Comparison of ENCODE assay signal across 10 cellular contexts in genomic region chr16:2007081-2007836, GRCh38. TPM values are rescaled to one million over a fixed set of nuclear protein-coding genes. Genes with fewer than 3 reads are reported as not detected.
A peak's percentile ranks its signal among the peaks of the same experiment; 100 is the strongest.
DNase-seq lines count a peak whose midpoint lies in the region; TF ChIP-seq lines count a peak whose summit lies in the region.
"Had no signal": no experiment of that assay in that cellular context is flagged by ENCODE, and none has a peak within 500 bp of the region (broad histone marks: within the 10 kb centered on the region; RNA-seq: fewer than 3 reads in every experiment).

No MANE protein-coding gene starts in this region.

- H3K36me3 ChIP-seq in OCI-LY3 (replicated peaks; ENCODE audit: low read depth, low read length): peaks cover 23% of the 10 kb centered on the region
- H3K36me3 ChIP-seq in endocrine pancreas (ENCODE audit: control insufficient read depth, insufficient read depth, low read length): no peaks in the 10 kb centered on the region

- H3K4me1 ChIP-seq in OCI-LY3 (ENCODE audit: low read length): peaks cover 29% of the 10 kb centered on the region
- H3K4me1 ChIP-seq in endocrine pancreas (ENCODE audit: control insufficient read depth, insufficient read depth, low read length): peaks cover 5% of the 10 kb centered on the region

- peaks cover 60% of the 10 kb centered on the region for H4K20me1 ChIP-seq in OCI-LY3 (ENCODE audit: insufficient read depth, low read length)

- H3K4me2 ChIP-seq in OCI-LY3 (ENCODE audit: low read length): peak overlapping the region; percentile 99

- H3K27ac ChIP-seq in OCI-LY3 (ENCODE audit: low read length): no peak overlapping the region

- no peak for TF ChIP-seq POLR2A in erythroblast (IDR thresholded peaks at IDR 0.05; ENCODE audit: low read length)

- TF ChIP-seq CTCF in OCI-LY3 (IDR thresholded peaks at IDR 0.05; ENCODE audit: low read depth, low read length) (no peak), progenitor cell of endocrine pancreas (IDR thresholded peaks at IDR 0.05; ENCODE audit: unreplicated experiment) (no peak)

- peak overlapping the region; percentile 50 for H3K27ac Mint-ChIP-seq in progenitor cell of endocrine pancreas

- H3K27me3 Mint-ChIP-seq in progenitor cell of endocrine pancreas: no peaks in the 10 kb centered on the region

- H3K36me3 Mint-ChIP-seq in progenitor cell of endocrine pancreas (ENCODE audit: insufficient read depth): peaks cover 2% of the 10 kb centered on the region

- H2AFZ ChIP-seq in OCI-LY3 (ENCODE audit: low read depth, low read length): no peak overlapping the region

- peak overlapping the region; percentile 72 for H3K4me3 Mint-ChIP-seq in progenitor cell of endocrine pancreas (ENCODE audit: low read depth)

- H3K9ac ChIP-seq in OCI-LY3 (ENCODE audit: low read length): no peak overlapping the region
- peak overlapping the region; percentile 14 for H3K9ac ChIP-seq in endocrine pancreas (ENCODE audit: control insufficient read depth, insufficient read depth, low read length)

- peaks cover 80% of the 10 kb centered on the region for H3K79me2 ChIP-seq in OCI-LY3 (ENCODE audit: low read length)

- H3K9me3 Mint-ChIP-seq in progenitor cell of endocrine pancreas (ENCODE audit: low read depth): no peaks in the 10 kb centered on the region

- H3K9me3 ChIP-seq in OCI-LY3 (ENCODE audit: insufficient read depth, low read length) (no peaks in the 10 kb centered on the region), endocrine pancreas (ENCODE audit: control insufficient read depth, low read length) (no peaks in the 10 kb centered on the region)

- H3K27me3 ChIP-seq in OCI-LY3 (ENCODE audit: low read depth, low read length): no peaks in the 10 kb centered on the region
- no peaks in the 10 kb centered on the region for H3K27me3 ChIP-seq in endocrine pancreas (ENCODE audit: control insufficient read depth, insufficient read depth, low read length)
- H3K27me3 ChIP-seq: dorsolateral prefrontal cortex had no signal

- DNase-seq in progenitor cell of endocrine pancreas (ENCODE audit: low spot score, unreplicated experiment) (no peak), DMS79 treated with DMSO at 0.1 percent for 48 hours (lab: John Stamatoyannopoulos, UW) (no peak), erythroblast (lab: John Stamatoyannopoulos, UW) (no peak), SW 1271 (lab: John Stamatoyannopoulos, UW) (no peak), AG08395 (ENCODE audit: low spot score) (no peak)
- DNase-seq: dorsolateral prefrontal cortex; stimulated activated naive CD4-positive, alpha-beta T cell treated with Interleukin-2 at 50 U/mL for 16 hours had no signal

- H3K4me1 Mint-ChIP-seq in progenitor cell of endocrine pancreas (ENCODE audit: low read depth): peaks cover 21% of the 10 kb centered on the region

- H3K4me3 ChIP-seq in GM08714 (ENCODE audit: low read length) (peak overlapping the region; percentile 83; the same call in 1 of the 2 replicates), OCI-LY3 (ENCODE audit: low read length) (peak overlapping the region; percentile 95; the same call in 1 of the 2 replicates), endocrine pancreas (ENCODE audit: control insufficient read depth, insufficient read depth, low read length) (no peak overlapping the region)

RNA-seq across cellular contexts. Expression of gene ZNF598, which starts 2.4 kb away (rescaled TPM):
- 41.5 and 43.6 TPM in 2 replicates for total RNA-seq in progenitor cell of endocrine pancreas

RNA-seq across cellular contexts. Expression of gene NPW, which starts 12.3 kb away (rescaled TPM):
- 5.0 and 5.3 TPM in 2 replicates for total RNA-seq in progenitor cell of endocrine pancreas

RNA-seq across cellular contexts. Expression of gene SYNGR3, which starts 17.5 kb away (rescaled TPM):
- 3.0 and 3.3 TPM in 2 replicates for total RNA-seq in progenitor cell of endocrine pancreas

RNA-seq across cellular contexts. Expression of gene NHERF2, which starts 19.4 kb away (rescaled TPM):
- 8.4 and 10.3 TPM in 2 replicates for total RNA-seq in progenitor cell of endocrine pancreas

RNA-seq across cellular contexts. Expression of gene GFER, which starts 23.3 kb away (rescaled TPM):
- 27.1 and 32.9 TPM in 2 replicates for total RNA-seq in progenitor cell of endocrine pancreas
